In the genomic region with DNA sequence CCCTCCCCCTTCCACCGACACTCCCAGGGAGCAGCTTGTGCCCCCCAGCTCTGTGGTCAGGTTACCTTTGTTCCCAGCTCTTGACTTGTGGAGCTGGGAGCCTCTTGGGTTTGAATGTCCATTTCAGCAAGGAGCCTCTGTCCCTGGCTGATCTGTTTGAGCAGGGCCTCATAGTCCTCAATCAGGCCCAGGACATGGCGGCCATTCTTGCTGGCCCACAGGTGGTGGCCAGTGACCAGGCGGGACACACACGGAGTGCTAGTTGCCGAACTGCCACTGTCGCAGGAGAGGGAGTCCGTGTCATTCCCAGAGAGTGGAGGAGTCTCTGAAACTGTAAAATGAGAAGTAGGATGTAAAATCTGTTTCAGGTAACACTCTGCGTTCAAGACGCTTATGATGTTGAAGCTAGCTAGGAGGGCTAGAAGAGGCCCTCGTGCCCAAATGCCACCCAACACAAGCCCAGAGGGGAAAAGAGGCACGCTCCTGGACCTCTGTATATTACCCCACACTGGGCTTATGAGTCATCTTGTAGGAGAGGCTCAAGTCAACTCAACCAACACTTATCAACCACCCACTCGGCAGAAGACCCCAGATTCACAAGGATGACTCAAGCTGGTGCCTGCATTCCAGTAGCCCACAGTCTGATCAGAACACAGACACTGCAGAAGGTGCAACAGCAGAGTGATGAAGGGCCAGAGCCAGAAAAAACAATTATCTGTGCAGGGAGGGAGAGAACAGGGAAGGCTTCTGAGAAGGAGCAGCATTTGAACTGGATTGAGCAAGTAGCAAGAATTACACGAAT, we compare ENCODE assay signal across 1 cellular context.
TF ChIP-seq lines count a peak whose summit lies in the region.

No MANE protein-coding gene starts in this region.

TF ChIP-seq in K562, 482 proteins besides CTCF, POLR2A, EP300 and RAD21 (continued from another document and continues in another):
- TF ChIP-seq, protein P1, sequence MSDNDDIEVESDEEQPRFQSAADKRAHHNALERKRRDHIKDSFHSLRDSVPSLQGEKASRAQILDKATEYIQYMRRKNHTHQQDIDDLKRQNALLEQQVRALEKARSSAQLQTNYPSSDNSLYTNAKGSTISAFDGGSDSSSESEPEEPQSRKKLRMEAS (CRISPR knock-in tag; IDR thresholded peaks at IDR 0.05): no peak
- TF ChIP-seq ATF7 (IDR thresholded peaks at IDR 0.05): 0 out of 2 replicates have a peak, but pooled peaks have one; percentile 42
- TF ChIP-seq MNT (conservative IDR thresholded peaks at IDR 0.05): peak in 1 of 2 experiments; percentile 63; a peak in 1 of 4 replicates
- TF ChIP-seq NRF1 (conservative IDR thresholded peaks at IDR 0.05 in 1 of 2, IDR thresholded peaks at IDR 0.05 in 1 of 2): 0 out of 4 replicates have a peak, but pooled peaks of 1 of the 2 experiments have one; percentile 47
- peak in 1 of 2 experiments; percentile 31; a peak in 1 of 4 replicates for TF ChIP-seq RCOR1 (IDR thresholded peaks at IDR 0.05; ENCODE audit: borderline replicate concordance in 1 of 2, low read depth in 2 of 2, low read length in 2 of 2)
- TF ChIP-seq NFIC (IDR thresholded peaks at IDR 0.05): 0 out of 2 replicates have a peak, but pooled peaks have one; percentile 33
- TF ChIP-seq, protein P2, sequence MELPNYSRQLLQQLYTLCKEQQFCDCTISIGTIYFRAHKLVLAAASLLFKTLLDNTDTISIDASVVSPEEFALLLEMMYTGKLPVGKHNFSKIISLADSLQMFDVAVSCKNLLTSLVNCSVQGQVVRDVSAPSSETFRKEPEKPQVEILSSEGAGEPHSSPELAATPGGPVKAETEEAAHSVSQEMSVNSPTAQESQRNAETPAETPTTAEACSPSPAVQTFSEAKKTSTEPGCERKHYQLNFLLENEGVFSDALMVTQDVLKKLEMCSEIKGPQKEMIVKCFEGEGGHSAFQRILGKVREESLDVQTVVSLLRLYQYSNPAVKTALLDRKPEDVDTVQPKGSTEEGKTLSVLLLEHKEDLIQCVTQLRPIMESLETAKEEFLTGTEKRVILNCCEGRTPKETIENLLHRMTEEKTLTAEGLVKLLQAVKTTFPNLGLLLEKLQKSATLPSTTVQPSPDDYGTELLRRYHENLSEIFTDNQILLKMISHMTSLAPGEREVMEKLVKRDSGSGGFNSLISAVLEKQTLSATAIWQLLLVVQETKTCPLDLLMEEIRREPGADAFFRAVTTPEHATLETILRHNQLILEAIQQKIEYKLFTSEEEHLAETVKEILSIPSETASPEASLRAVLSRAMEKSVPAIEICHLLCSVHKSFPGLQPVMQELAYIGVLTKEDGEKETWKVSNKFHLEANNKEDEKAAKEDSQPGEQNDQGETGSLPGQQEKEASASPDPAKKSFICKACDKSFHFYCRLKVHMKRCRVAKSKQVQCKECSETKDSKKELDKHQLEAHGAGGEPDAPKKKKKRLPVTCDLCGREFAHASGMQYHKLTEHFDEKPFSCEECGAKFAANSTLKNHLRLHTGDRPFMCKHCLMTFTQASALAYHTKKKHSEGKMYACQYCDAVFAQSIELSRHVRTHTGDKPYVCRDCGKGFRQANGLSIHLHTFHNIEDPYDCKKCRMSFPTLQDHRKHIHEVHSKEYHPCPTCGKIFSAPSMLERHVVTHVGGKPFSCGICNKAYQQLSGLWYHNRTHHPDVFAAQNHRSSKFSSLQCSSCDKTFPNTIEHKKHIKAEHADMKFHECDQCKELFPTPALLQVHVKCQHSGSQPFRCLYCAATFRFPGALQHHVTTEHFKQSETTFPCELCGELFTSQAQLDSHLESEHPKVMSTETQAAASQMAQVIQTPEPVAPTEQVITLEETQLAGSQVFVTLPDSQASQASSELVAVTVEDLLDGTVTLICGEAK (IDR thresholded peaks at IDR 0.05): no peak
- TF ChIP-seq, protein P2 (CRISPR knock-in tag; IDR thresholded peaks at IDR 0.05): no peak
- peak; percentile 88; the same call in 1 of the 2 replicates for TF ChIP-seq SMARCE1 (IDR thresholded peaks at IDR 0.05)
- no peak for TF ChIP-seq ZNF785 (CRISPR knock-in tag; IDR thresholded peaks at IDR 0.05)
- peak; percentile 39; the same call in 1 of the 2 replicates for TF ChIP-seq STAT5A (IDR thresholded peaks at IDR 0.05; ENCODE audit: borderline replicate concordance, low read length)
- peak; percentile 78 for TF ChIP-seq LEF1 (IDR thresholded peaks at IDR 0.05)
- peak; percentile 52; the same call in 1 of the 2 replicates for TF ChIP-seq CTBP1 (IDR thresholded peaks at IDR 0.05; ENCODE audit: borderline replicate concordance)
- TF ChIP-seq CEBPG (CRISPR knock-in tag; IDR thresholded peaks at IDR 0.05): peak; percentile 38; the same call in 1 of the 2 replicates
- peak; percentile 74 to 80 for TF ChIP-seq CEBPG (tag; conservative IDR thresholded peaks at IDR 0.05 in 1 of 2, IDR thresholded peaks at IDR 0.05 in 1 of 2)
- peak; percentile 85; the same call in 1 of the 2 replicates for TF ChIP-seq MIER1 (IDR thresholded peaks at IDR 0.05; ENCODE audit: low read depth)
- TF ChIP-seq JUND (IDR thresholded peaks at IDR 0.05; ENCODE audit: borderline replicate concordance, low read depth, low read length): peak; percentile 89
- TF ChIP-seq JUND (tag; IDR thresholded peaks at IDR 0.05; ENCODE audit: borderline replicate concordance, low read depth, low read length): peak; percentile 98
- peak; percentile 40; the same call in 1 of the 2 replicates for TF ChIP-seq NBN (IDR thresholded peaks at IDR 0.05; ENCODE audit: low read depth)
- TF ChIP-seq RBM14 (IDR thresholded peaks at IDR 0.05; ENCODE audit: borderline replicate concordance, insufficient read depth, low read depth, low read length): no peak
- TF ChIP-seq, protein P3, sequence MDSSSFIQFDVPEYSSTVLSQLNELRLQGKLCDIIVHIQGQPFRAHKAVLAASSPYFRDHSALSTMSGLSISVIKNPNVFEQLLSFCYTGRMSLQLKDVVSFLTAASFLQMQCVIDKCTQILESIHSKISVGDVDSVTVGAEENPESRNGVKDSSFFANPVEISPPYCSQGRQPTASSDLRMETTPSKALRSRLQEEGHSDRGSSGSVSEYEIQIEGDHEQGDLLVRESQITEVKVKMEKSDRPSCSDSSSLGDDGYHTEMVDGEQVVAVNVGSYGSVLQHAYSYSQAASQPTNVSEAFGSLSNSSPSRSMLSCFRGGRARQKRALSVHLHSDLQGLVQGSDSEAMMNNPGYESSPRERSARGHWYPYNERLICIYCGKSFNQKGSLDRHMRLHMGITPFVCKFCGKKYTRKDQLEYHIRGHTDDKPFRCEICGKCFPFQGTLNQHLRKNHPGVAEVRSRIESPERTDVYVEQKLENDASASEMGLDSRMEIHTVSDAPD (CRISPR knock-in tag; IDR thresholded peaks at IDR 0.05): no peak
- TF ChIP-seq XRCC3 (IDR thresholded peaks at IDR 0.05): no peak
- TF ChIP-seq NEUROD1 (IDR thresholded peaks at IDR 0.05; ENCODE audit: borderline replicate concordance, low read depth, low read length, partially characterized antibody): peak; percentile 69
- peak; percentile 94 for TF ChIP-seq SMARCA4 (IDR thresholded peaks at IDR 0.05)
- TF ChIP-seq MTA1 (IDR thresholded peaks at IDR 0.05; ENCODE audit: borderline replicate concordance): peak; percentile 66; the same call in 1 of the 2 replicates
- TF ChIP-seq PHF8 (IDR thresholded peaks at IDR 0.05; ENCODE audit: borderline replicate concordance, low read length): no peak
- 0 out of 2 replicates have a peak, but pooled peaks have one; percentile 44 for TF ChIP-seq ZEB2 (IDR thresholded peaks at IDR 0.05)
- peak; percentile 42 for TF ChIP-seq NUFIP1 (IDR thresholded peaks at IDR 0.05; ENCODE audit: partially characterized antibody)
- peak; percentile 49; the same call in 1 of the 2 replicates for TF ChIP-seq NCOR1 (IDR thresholded peaks at IDR 0.05)
- TF ChIP-seq ARID1B (IDR thresholded peaks at IDR 0.05): peak; percentile 90
- peak; percentile 43; the same call in 1 of the 2 replicates for TF ChIP-seq EP400 (IDR thresholded peaks at IDR 0.05)
- TF ChIP-seq HDAC1 (IDR thresholded peaks at IDR 0.05): peak in 1 of 2 experiments; percentile 75; a peak in 1 of 4 replicates
- no peak for TF ChIP-seq MED1 (CRISPR knock-in tag; IDR thresholded peaks at IDR 0.05; ENCODE audit: borderline replicate concordance)
- peak; percentile 85 for TF ChIP-seq HDAC2 (IDR thresholded peaks at IDR 0.05)
- peak; percentile 90 for TF ChIP-seq EGR1 (conservative IDR thresholded peaks at IDR 0.05)
- TF ChIP-seq GABPB1 (CRISPR knock-in tag; IDR thresholded peaks at IDR 0.05): no peak
- TF ChIP-seq MTA3 (IDR thresholded peaks at IDR 0.05; ENCODE audit: borderline replicate concordance): peak; percentile 77; the same call in 1 of the 2 replicates
- peak; percentile 83 to 85 for TF ChIP-seq KDM1A (IDR thresholded peaks at IDR 0.05)
- TF ChIP-seq ZFP36 (IDR thresholded peaks at IDR 0.05; ENCODE audit: low read depth, low read length, partially characterized antibody): peak; percentile 61
- TF ChIP-seq KDM4B (IDR thresholded peaks at IDR 0.05; ENCODE audit: borderline replicate concordance in 2 of 2, low read depth in 1 of 2): no peak
- TF ChIP-seq ZNF175 (CRISPR knock-in tag; IDR thresholded peaks at IDR 0.05; ENCODE audit: low read depth): 0 out of 2 replicates have a peak, but pooled peaks have one; percentile 20
- peak in 1 of 2 experiments; percentile 79; a peak in 1 of 4 replicates for TF ChIP-seq TEAD1 (CRISPR knock-in tag; IDR thresholded peaks at IDR 0.05)
- TF ChIP-seq MAFF (IDR thresholded peaks at IDR 0.05; ENCODE audit: low read length): peak; percentile 86; the same call in 1 of the 2 replicates
- peak; percentile 46; the same call in 1 of the 2 replicates for TF ChIP-seq SOX6 (IDR thresholded peaks at IDR 0.05)
- TF ChIP-seq MEIS2 (IDR thresholded peaks at IDR 0.05; ENCODE audit: partially characterized antibody): peak; percentile 48
- TF ChIP-seq ZNF12 (CRISPR knock-in tag; IDR thresholded peaks at IDR 0.05): no peak
- TF ChIP-seq FOXM1 (IDR thresholded peaks at IDR 0.05; ENCODE audit: low read depth): no peak
- TF ChIP-seq FOXM1 (CRISPR knock-in tag; IDR thresholded peaks at IDR 0.05; ENCODE audit: low read depth): no peak
- no peak for TF ChIP-seq FOXA3 (CRISPR knock-in tag; conservative IDR thresholded peaks at IDR 0.05 in 1 of 2, IDR thresholded peaks at IDR 0.05 in 1 of 2)
- TF ChIP-seq HMBOX1 (IDR thresholded peaks at IDR 0.05): peak; percentile 23; the same call in 1 of the 2 replicates
- TF ChIP-seq THRA (IDR thresholded peaks at IDR 0.05): no peak
- peak; percentile 63 for TF ChIP-seq CBFA2T3 (IDR thresholded peaks at IDR 0.05)
- no peak for TF ChIP-seq SMC3 (conservative IDR thresholded peaks at IDR 0.05; ENCODE audit: insufficient read depth, low read depth, low read length)
- TF ChIP-seq BRD9 (IDR thresholded peaks at IDR 0.05; ENCODE audit: low read depth, partially characterized antibody): peak; percentile 45
- no peak for TF ChIP-seq HNRNPUL1 (IDR thresholded peaks at IDR 0.05; ENCODE audit: low read length)
- peak; percentile 41; the same call in 1 of the 2 replicates for TF ChIP-seq ZBTB7A (IDR thresholded peaks at IDR 0.05; ENCODE audit: borderline replicate concordance, control insufficient read depth, low read depth, low read length)
